8 cellular contexts compared by ENCODE assay signal in the genomic region with DNA sequence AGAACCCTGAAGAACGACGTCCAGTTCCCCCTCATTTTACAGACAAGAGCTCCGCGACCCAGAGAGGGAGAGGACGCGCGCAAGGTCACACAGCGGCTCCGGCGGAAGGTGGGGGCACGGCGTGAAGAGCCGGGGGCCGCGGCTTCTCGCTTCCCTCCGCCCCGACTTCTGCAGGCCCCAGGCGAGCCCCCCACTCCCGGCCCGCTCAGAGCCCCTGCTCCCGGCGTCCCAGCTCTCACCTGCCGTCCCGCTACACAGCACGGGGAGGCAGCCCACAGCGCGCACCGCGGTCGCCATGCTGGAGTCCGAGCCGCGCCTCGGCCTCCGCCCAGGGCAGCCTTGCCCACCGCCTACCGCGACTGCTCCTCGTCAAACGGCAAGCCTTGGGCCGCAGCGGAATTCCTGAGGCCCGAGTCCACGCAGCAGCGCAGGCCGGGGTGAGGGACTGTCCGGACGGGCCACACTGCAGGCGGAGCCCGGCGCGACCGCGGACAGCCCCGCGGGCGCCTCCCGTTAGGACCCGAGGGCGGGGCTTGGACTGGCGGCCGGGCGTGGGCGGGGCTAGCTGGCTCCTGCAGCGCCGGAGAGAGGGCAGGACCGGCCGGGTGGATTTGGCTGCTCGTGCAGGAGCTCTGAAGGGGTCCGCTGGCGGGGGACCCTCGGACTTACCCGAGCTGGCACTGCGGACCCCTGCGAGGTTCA. TPM values are rescaled to one million over a fixed set of nuclear protein-coding genes. Genes with fewer than 3 reads are reported as not detected.
DNase-seq lines count a peak whose midpoint lies in the region; FAIRE-seq and TF ChIP-seq lines count a peak whose summit lies in the region.

A gene (minus strand): TSS at position 314 of the 702 bp plus-strand sequence. CDS start 17 bp downstream, at position 297.

- peak within 1 kb of the TSS; percentile 94 for H3K4me3 ChIP-seq in LNCaP clone FGC (ENCODE audit: low read depth, low read length)
- peak within 1 kb of the TSS; percentile 97 for H3K4me3 ChIP-seq in SJSA1

- H3K27ac ChIP-seq in SJSA1: peak within 1 kb of the TSS; percentile 95

- DNase-seq in G401 (ENCODE audit: low spot score) (peak; percentile 83), GOT3 (lab: John Stamatoyannopoulos, UW) (peak; percentile 50), LNCaP clone FGC (ENCODE audit: low read depth) (no peak), SJSA1 (ENCODE audit: low read depth in 1 of 2, low spot score in 2 of 2) (peak; percentile 81 to 89), frontal cortex (ENCODE audit: low spot score in 2 of 2) (peak; percentile 83 to 87), nucleus accumbens (lab: John Stamatoyannopoulos, UW) (peak in 55 of 56 donors; percentile 12 to 89 (median 75)), superior temporal gyrus (ENCODE audit: extremely low spot score) (peak; percentile 84)
- DNase-seq in activated naive CD4-positive, alpha-beta T cell (lab: John Stamatoyannopoulos, UW): peak; percentile 63 to 84 (median 76)

- peaks cover 8% of the 10 kb centered on the region for H3K4me1 ChIP-seq in SJSA1 (replicated peaks)

- no peak for FAIRE-seq in frontal cortex (lab: Jason Lieb, UNC)

- H3K27me3 ChIP-seq in SJSA1 (replicated peaks): no peaks in the 10 kb centered on the region

- H3K9me3 ChIP-seq in SJSA1 (replicated peaks): 0 out of 2 replicates have a peak, but pooled peaks cover 3% of the 10 kb centered on the region

- in situ Hi-C loops in G401 (cut with HindIII; ENCODE audit: low sequenced_read_pairs): no loop called here

- TF ChIP-seq CTCF in LNCaP clone FGC (IDR thresholded peaks at IDR 0.05; ENCODE audit: control insufficient read depth, extremely low read depth, insufficient read depth): peak; percentile 3; the same call in 1 of the 2 replicates

- H3K36me3 ChIP-seq in SJSA1: peaks cover 11% of the 10 kb centered on the region

RNA-seq across cellular contexts. Expression of the gene that starts here (rescaled TPM):
- 76.7 and 85.7 TPM in 2 replicates for total RNA-seq in G401 (2014; rRNA removed; shearing (Covaris generic))
- 57.4 and 97.1 TPM in 2 replicates for total RNA-seq in SJSA1 (2014; rRNA removed; shearing (Covaris generic))
- total RNA-seq in frontal cortex: 40.8 TPM
